ENCODE assay signal across 23 cellular contexts in the genomic region with DNA sequence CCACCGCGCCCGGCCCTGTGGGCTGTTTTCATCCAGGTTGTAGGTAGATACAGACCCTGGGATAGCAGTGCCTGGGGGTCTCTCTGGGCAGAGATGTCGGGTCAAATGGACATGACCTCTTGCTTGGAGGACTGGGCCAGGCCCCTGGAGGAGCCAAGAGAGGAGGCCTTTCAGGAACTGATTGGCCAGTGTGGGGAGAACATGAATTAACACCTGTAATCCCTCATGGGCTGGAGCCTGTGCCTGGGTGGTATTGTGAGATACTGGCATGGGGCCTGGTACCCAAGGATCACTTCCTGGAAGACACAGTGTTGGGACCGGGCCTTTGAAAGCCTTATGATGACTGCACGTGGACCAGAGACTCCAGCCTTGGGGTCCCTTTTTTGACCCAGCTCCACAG.
"Had no signal": no experiment of that assay in that cellular context is flagged by ENCODE, and none has a peak within 500 bp of the region (broad histone marks: within the 10 kb centered on the region; RNA-seq: fewer than 3 reads in every experiment).

No MANE protein-coding gene starts in this region.

- H3K36me3 ChIP-seq: colonic mucosa, esophagus muscularis mucosa, esophagus squamous epithelium, gastrocnemius medialis, gastroesophageal sphincter, heart left ventricle, heart right ventricle had no signal

- H3K27me3 ChIP-seq: colonic mucosa, esophagus muscularis mucosa, foreskin keratinocyte, gastrocnemius medialis, gastroesophageal sphincter had no signal

- H3K27ac ChIP-seq: colonic mucosa, coronary artery, dorsolateral prefrontal cortex, epithelial cell of prostate, esophagus muscularis mucosa, esophagus squamous epithelium, foreskin keratinocyte, gastrocnemius medialis, gastroesophageal sphincter, heart left ventricle, heart right ventricle had no signal

- H3K9me3 ChIP-seq: colonic mucosa, esophagus muscularis mucosa, esophagus squamous epithelium, gastrocnemius medialis, gastroesophageal sphincter, heart left ventricle, heart right ventricle had no signal

- H3K4me3 ChIP-seq: colonic mucosa, coronary artery, dorsolateral prefrontal cortex, esophagus muscularis mucosa, esophagus squamous epithelium, gastrocnemius medialis, gastroesophageal sphincter, heart left ventricle, heart right ventricle had no signal

- H3K27ac Mint-ChIP-seq: dendritic cell treated with granulocyte-macrophage colony-stimulating factor and Interleukin-4, amounts not matched to agents 40 ng/mL and 50 ng/mL, for 4 days; effector memory CD8-positive, alpha-beta T cell had no signal

- H3K4me1 ChIP-seq: colonic mucosa, esophagus muscularis mucosa, esophagus squamous epithelium, foreskin keratinocyte, gastrocnemius medialis, gastroesophageal sphincter had no signal

- DNase-seq: colonic mucosa; cortex of kidney; dermis blood vessel endothelial cell; dorsolateral prefrontal cortex; effector CD4-positive, alpha-beta T cell; effector CD8-positive, alpha-beta T cell; effector memory CD4-positive, alpha-beta T cell; effector memory CD8-positive, alpha-beta T cell; erythroblast; esophagus squamous epithelium; foreskin fibroblast; foreskin keratinocyte; foreskin melanocyte; gastrocnemius medialis; glutamatergic neuron; heart left ventricle; heart right ventricle had no signal

- ATAC-seq: effector memory CD8-positive, alpha-beta T cell; esophagus mucosa; foreskin keratinocyte; gastrocnemius medialis; gastroesophageal sphincter; heart left ventricle; heart right ventricle had no signal

- H3K9me3 Mint-ChIP-seq: dendritic cell treated with granulocyte-macrophage colony-stimulating factor and Interleukin-4, amounts not matched to agents 40 ng/mL and 50 ng/mL, for 4 days; effector memory CD8-positive, alpha-beta T cell had no signal

- H3K4me3 Mint-ChIP-seq: dendritic cell treated with granulocyte-macrophage colony-stimulating factor and Interleukin-4, amounts not matched to agents 40 ng/mL and 50 ng/mL, for 4 days; effector memory CD8-positive, alpha-beta T cell had no signal
